13 cellular contexts compared by ENCODE assay signal in the genomic region with DNA sequence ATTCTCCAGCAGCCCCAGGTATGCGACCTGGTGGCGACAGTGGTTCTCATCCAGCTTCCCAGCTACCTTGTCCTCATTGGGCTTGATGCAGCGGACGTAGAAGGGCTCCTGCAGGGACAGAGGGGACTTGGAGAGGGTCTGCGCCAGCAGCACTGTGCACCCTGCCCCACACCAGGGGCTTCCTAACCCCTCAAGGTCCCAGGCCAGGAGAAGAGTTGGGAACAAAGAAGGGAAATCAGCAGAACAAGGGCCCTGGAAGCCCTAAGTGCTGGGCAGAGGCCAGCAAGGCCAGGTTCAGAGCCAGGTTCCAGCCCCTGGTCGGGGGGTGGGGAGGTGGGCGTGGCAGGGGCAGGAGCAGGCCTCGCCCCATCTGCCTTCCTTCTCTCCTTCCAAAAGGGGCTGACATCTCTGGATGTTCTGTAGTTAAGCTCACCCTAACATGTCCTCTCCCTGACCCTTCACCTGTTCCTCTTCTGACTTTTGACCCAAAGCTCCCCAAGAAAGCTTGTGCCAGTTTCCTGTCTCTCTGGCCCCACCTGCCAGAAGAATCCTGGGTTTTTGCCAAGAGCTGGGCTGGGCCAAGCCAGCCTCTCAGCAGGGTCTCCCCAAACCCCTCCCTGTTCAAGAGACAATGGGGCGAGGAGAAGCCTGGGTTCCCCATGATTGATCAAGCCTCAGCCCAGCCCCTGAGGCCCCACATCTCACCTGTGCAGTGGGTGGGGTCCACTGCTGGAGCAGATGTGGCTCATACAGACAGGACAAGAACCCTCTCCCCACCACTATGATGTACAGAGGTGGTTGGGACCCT. TPM values are rescaled to one million over a fixed set of nuclear protein-coding genes. Genes with fewer than 3 reads are reported as not detected.
A peak's percentile ranks its signal among the peaks of the same experiment; 100 is the strongest.
DNase-seq lines count a peak whose midpoint lies in the region; ATAC-seq and TF ChIP-seq lines count a peak whose summit lies in the region.
"Had no signal": no experiment of that assay in that cellular context is flagged by ENCODE, and none has a peak within 500 bp of the region (broad histone marks: within the 10 kb centered on the region; RNA-seq: fewer than 3 reads in every experiment).

No MANE protein-coding gene starts in this region.

- no peaks in the 10 kb centered on the region for H3K9me3 ChIP-seq in parathyroid adenoma (ENCODE audit: control insufficient read depth, low read length)
- H3K9me3 ChIP-seq: left lung, thoracic aorta had no signal

- no peak overlapping the region for H3K4me2 ChIP-seq in parathyroid adenoma (ENCODE audit: low read length)

- no peak overlapping the region for H3K27ac Mint-ChIP-seq in activated CD8-positive, alpha-beta T cell treated with anti-CD3 and anti-CD28 coated beads for 36 hours
- no peak overlapping the region for H3K27ac Mint-ChIP-seq in activated CD8-positive, alpha-beta T cell treated with anti-CD3 and anti-CD28 coated beads, Interleukin-2, amount 10 ng/mL, durations not matched to agents 7 days and 5 days
- peak overlapping the region; percentile 88 for H3K27ac Mint-ChIP-seq in activated T-helper 17 cell treated with anti-CD3 and anti-CD28 coated beads, Interleukin-2, amount 50 U/mL, for 72 hours

- H3K27ac ChIP-seq in parathyroid adenoma = no peak overlapping the region
- H3K27ac ChIP-seq: left lung, thoracic aorta had no signal

- no peak overlapping the region for H3K4me3 ChIP-seq in parathyroid adenoma (ENCODE audit: low read depth, low read length)
- H3K4me3 ChIP-seq: left lung, thoracic aorta had no signal

- no peaks in the 10 kb centered on the region for H3K27me3 ChIP-seq in parathyroid adenoma (ENCODE audit: control insufficient read depth, insufficient read depth, low read length)

- H3K4me3 Mint-ChIP-seq in activated CD8-positive, alpha-beta T cell treated with anti-CD3 and anti-CD28 coated beads for 36 hours = no peak overlapping the region
- no peak overlapping the region for H3K4me3 Mint-ChIP-seq in activated CD8-positive, alpha-beta T cell treated with anti-CD3 and anti-CD28 coated beads, Interleukin-2, amount 10 ng/mL, durations not matched to agents 7 days and 5 days
- no peak overlapping the region for H3K4me3 Mint-ChIP-seq in activated T-helper 17 cell treated with anti-CD3 and anti-CD28 coated beads, Interleukin-2, amount 50 U/mL, for 72 hours

- no peaks in the 10 kb centered on the region for H3K79me2 ChIP-seq in parathyroid adenoma

- H3K36me3 ChIP-seq in parathyroid adenoma (ENCODE audit: control insufficient read depth, insufficient read depth, low read length) = no peaks in the 10 kb centered on the region
- H3K36me3 ChIP-seq: thoracic aorta had no signal

- H3K27me3 Mint-ChIP-seq in activated CD8-positive, alpha-beta T cell treated with anti-CD3 and anti-CD28 coated beads for 36 hours = no peaks in the 10 kb centered on the region
- H3K27me3 Mint-ChIP-seq in activated CD8-positive, alpha-beta T cell treated with anti-CD3 and anti-CD28 coated beads, Interleukin-2, amount 10 ng/mL, durations not matched to agents 7 days and 5 days (ENCODE audit: low read depth) = no peaks in the 10 kb centered on the region
- no peaks in the 10 kb centered on the region for H3K27me3 Mint-ChIP-seq in activated T-helper 17 cell treated with anti-CD3 and anti-CD28 coated beads, Interleukin-2, amount 50 U/mL, for 72 hours

- peaks cover 9% of the 10 kb centered on the region for H3K4me1 Mint-ChIP-seq in activated CD8-positive, alpha-beta T cell treated with anti-CD3 and anti-CD28 coated beads for 36 hours (ENCODE audit: low read depth)
- H3K4me1 Mint-ChIP-seq in activated CD8-positive, alpha-beta T cell treated with anti-CD3 and anti-CD28 coated beads, Interleukin-2, amount 10 ng/mL, durations not matched to agents 7 days and 5 days (ENCODE audit: low read depth) = peaks cover 14% of the 10 kb centered on the region
- peaks cover 12% of the 10 kb centered on the region for H3K4me1 Mint-ChIP-seq in activated T-helper 17 cell treated with anti-CD3 and anti-CD28 coated beads, Interleukin-2, amount 50 U/mL, for 72 hours

- CTCF ChIA-PET in activated CD8-positive, alpha-beta T cell treated with anti-CD3 and anti-CD28 coated beads for 36 hours (lab: Charles Lee) = no interaction called here
- CTCF ChIA-PET in activated CD8-positive, alpha-beta T cell treated with anti-CD3 and anti-CD28 coated beads, Interleukin-2, amount 10 ng/mL, durations not matched to agents 7 days and 5 days (lab: Charles Lee) = no interaction called here

- peak overlapping the region; percentile 20 for H2AFZ ChIP-seq in parathyroid adenoma

- H3K36me3 Mint-ChIP-seq in activated CD8-positive, alpha-beta T cell treated with anti-CD3 and anti-CD28 coated beads for 36 hours (ENCODE audit: low read depth) = peaks cover 73% of the 10 kb centered on the region
- peaks cover 72% of the 10 kb centered on the region for H3K36me3 Mint-ChIP-seq in activated CD8-positive, alpha-beta T cell treated with anti-CD3 and anti-CD28 coated beads, Interleukin-2, amount 10 ng/mL, durations not matched to agents 7 days and 5 days (ENCODE audit: low read depth)
- peaks cover 90% of the 10 kb centered on the region for H3K36me3 Mint-ChIP-seq in activated T-helper 17 cell treated with anti-CD3 and anti-CD28 coated beads, Interleukin-2, amount 50 U/mL, for 72 hours (ENCODE audit: low read depth)

- intact Hi-C loops in activated CD8-positive, alpha-beta T cell treated with anti-CD3 and anti-CD28 coated beads for 36 hours (cut with micrococcal nuclease) = no loop called here

- H3K4me1 ChIP-seq in parathyroid adenoma = peaks cover 6% of the 10 kb centered on the region
- H3K4me1 ChIP-seq: left lung had no signal

- TF ChIP-seq CTCF in activated CD8-positive, alpha-beta T cell treated with anti-CD3 and anti-CD28 coated beads for 36 hours (IDR thresholded peaks at IDR 0.05) = no peak
- TF ChIP-seq CTCF in parathyroid adenoma (IDR thresholded peaks at IDR 0.05) = no peak

- H3K9me3 Mint-ChIP-seq in activated CD8-positive, alpha-beta T cell treated with anti-CD3 and anti-CD28 coated beads for 36 hours = no peaks in the 10 kb centered on the region
- no peaks in the 10 kb centered on the region for H3K9me3 Mint-ChIP-seq in activated CD8-positive, alpha-beta T cell treated with anti-CD3 and anti-CD28 coated beads, Interleukin-2, amount 10 ng/mL, durations not matched to agents 7 days and 5 days (ENCODE audit: insufficient read depth)
- H3K9me3 Mint-ChIP-seq in activated T-helper 17 cell treated with anti-CD3 and anti-CD28 coated beads, Interleukin-2, amount 50 U/mL, for 72 hours = no peaks in the 10 kb centered on the region

- peak; percentile 9 for DNase-seq in activated CD8-positive, alpha-beta T cell treated with anti-CD3 and anti-CD28 coated beads for 36 hours
- no peak for DNase-seq in activated CD8-positive, alpha-beta T cell treated with anti-CD3 and anti-CD28 coated beads, Interleukin-2, amount 10 ng/mL, durations not matched to agents 7 days and 5 days
- DNase-seq in DMS79 treated with DMSO at 0.1 percent for 48 hours (lab: John Stamatoyannopoulos, UW) = peak; percentile 48
- no peak for DNase-seq in SIG-M5 treated with dmso at 0.1 percent for 504 hours (lab: John Stamatoyannopoulos, UW; ENCODE audit: unreplicated experiment)
- DNase-seq: activated CD4-positive, alpha-beta T cell treated with anti-CD3 and anti-CD28 coated beads for 48 hours; effector CD4-positive, alpha-beta T cell; T-helper 9 cell had no signal

- POLR2A ChIA-PET in activated CD8-positive, alpha-beta T cell treated with anti-CD3 and anti-CD28 coated beads for 36 hours (lab: Charles Lee) = interaction anchor here (1.5 to 11.6 kb wide), 3 partner anchors 10 to 23 kb away, joined by 4 to 317 read pairs (median 30); partner anchors contain the start of gene MYO1G
- POLR2A ChIA-PET in activated CD8-positive, alpha-beta T cell treated with anti-CD3 and anti-CD28 coated beads, Interleukin-2, amount 10 ng/mL, durations not matched to agents 7 days and 5 days (lab: Charles Lee) = interaction anchor here (0.5 kb wide), 1 partner anchor 20 kb away, joined by 3 read pairs; no protein-coding TSS in a partner anchor

- no peak for ATAC-seq in activated CD8-positive, alpha-beta T cell treated with anti-CD3 and anti-CD28 coated beads for 36 hours
- no peak for ATAC-seq in activated CD8-positive, alpha-beta T cell treated with anti-CD3 and anti-CD28 coated beads, Interleukin-2, amount 10 ng/mL, durations not matched to agents 7 days and 5 days
- ATAC-seq in activated T-helper 17 cell treated with anti-CD3 and anti-CD28 coated beads, Interleukin-2, amount 50 U/mL, for 72 hours (replicated peaks) = no peak
- ATAC-seq in GM19455 (IDR thresholded peaks at IDR 0.05; ENCODE audit: unreplicated experiment) (no peak), GM21576 (IDR thresholded peaks at IDR 0.05; ENCODE audit: unreplicated experiment) (no peak)

- H3K9ac ChIP-seq in parathyroid adenoma = no peak overlapping the region

RNA-seq across cellular contexts. Expression of gene MYO1G, which starts 11.9 kb away (rescaled TPM):
- 100 to 1,000 TPM; 399 to 403 TPM for total RNA-seq in activated CD8-positive, alpha-beta T cell treated with anti-CD3 and anti-CD28 coated beads for 36 hours
- 100 to 1,000 TPM; 435 to 453 TPM for total RNA-seq in activated CD8-positive, alpha-beta T cell treated with anti-CD3 and anti-CD28 coated beads, Interleukin-2, amount 10 ng/mL, durations not matched to agents 7 days and 5 days
- 100 to 1,000 TPM; 316 to 649 TPM for total RNA-seq in activated T-helper 17 cell treated with anti-CD3 and anti-CD28 coated beads, Interleukin-2, amount 50 U/mL, for 72 hours

RNA-seq across cellular contexts. Expression of gene CCM2, which starts 33.1 kb away (rescaled TPM):
- 10 to 100 TPM; 72.3 to 77.5 TPM for total RNA-seq in activated CD8-positive, alpha-beta T cell treated with anti-CD3 and anti-CD28 coated beads for 36 hours
- 10 to 100 TPM; 99.6 to 99.9 TPM for total RNA-seq in activated CD8-positive, alpha-beta T cell treated with anti-CD3 and anti-CD28 coated beads, Interleukin-2, amount 10 ng/mL, durations not matched to agents 7 days and 5 days
- 10 to 100 TPM; 69.8 to 79.3 TPM for total RNA-seq in activated T-helper 17 cell treated with anti-CD3 and anti-CD28 coated beads, Interleukin-2, amount 50 U/mL, for 72 hours

Comparison
In these comparisons a context has a peak if more than half of its experiments do, and no peak if none do; other contexts are left out.
1. DNase-seq: peak in activated CD8-positive, alpha-beta T cell treated with anti-CD3 and anti-CD28 coated beads for 36 hours (single experiment) and DMS79 treated with DMSO at 0.1 percent for 48 hours (single experiment); none in activated CD8-positive, alpha-beta T cell treated with anti-CD3 and anti-CD28 coated beads, Interleukin-2, amount 10 ng/mL, durations not matched to agents 7 days and 5 days (single experiment) and SIG-M5 treated with dmso at 0.1 percent for 504 hours (single experiment).